In the genomic region with DNA sequence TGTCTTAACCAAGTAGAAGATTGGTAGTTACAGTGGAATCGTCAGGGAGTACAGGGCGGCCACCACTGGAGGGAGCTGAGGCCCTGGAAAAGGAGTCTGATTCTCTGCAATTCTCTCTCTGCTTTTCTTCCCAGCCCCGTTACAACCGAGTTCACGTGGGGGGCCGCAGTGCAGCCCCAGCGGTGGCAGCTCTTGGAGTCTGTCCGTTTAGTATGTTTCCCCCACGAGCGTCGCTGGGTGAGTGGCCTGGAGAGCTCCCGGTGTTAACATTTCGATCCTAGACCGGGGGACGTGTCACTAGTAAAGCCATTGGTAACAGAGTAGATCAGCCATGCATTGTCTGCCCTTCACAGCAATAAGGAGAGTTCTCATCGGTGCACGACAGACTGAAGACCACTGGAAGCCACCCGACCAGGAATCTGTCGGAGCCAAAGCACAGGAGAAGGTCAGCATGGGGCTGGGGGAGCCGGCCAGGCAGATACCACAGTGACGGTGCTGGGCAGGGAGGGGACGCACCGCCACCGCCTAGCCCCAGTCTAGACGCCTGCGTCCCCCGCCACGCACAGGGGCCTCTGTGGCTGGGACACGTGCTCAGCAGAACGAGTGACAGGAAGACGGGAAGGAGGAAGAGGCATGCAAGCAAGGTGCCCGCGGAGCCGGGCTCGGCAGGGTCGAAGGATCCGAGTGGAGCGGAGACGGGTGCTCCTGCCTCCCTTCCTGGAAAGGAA, we compare ENCODE assay signal across 8 cellular contexts. TPM values are rescaled to one million over a fixed set of nuclear protein-coding genes. Genes with fewer than 3 reads are reported as not detected.
DNase-seq lines count a peak whose midpoint lies in the region; ATAC-seq and TF ChIP-seq lines count a peak whose summit lies in the region.

No MANE protein-coding gene starts in this region.

- no peak overlapping the region for H3K27ac ChIP-seq in PC-9
- H3K27ac ChIP-seq in endodermal cell (ENCODE audit: low read depth, low read length): no peak overlapping the region
- peak overlapping the region; percentile 21 for H3K27ac ChIP-seq in rectal smooth muscle tissue (ENCODE audit: low read depth, low read length)

- H3K9ac ChIP-seq in endodermal cell (ENCODE audit: extremely low read depth, low read length, poor library complexity, severe bottlenecking) (no peak overlapping the region), rectal smooth muscle tissue (ENCODE audit: low read length) (no peak overlapping the region)

- H4K20me1 ChIP-seq in PC-9 (ENCODE audit: insufficient read depth): peaks cover 88% of the 10 kb centered on the region

- H3K4me1 ChIP-seq in PC-9 (replicated peaks; ENCODE audit: insufficient read depth) (peaks cover 30% of the 10 kb centered on the region), endodermal cell (ENCODE audit: control insufficient read depth, insufficient read depth, low read length) (no peaks in the 10 kb centered on the region), rectal smooth muscle tissue (ENCODE audit: control insufficient read depth, insufficient read depth, low read length) (peaks cover 64% of the 10 kb centered on the region)

- TF ChIP-seq CTCF in PC-9 (conservative IDR thresholded peaks at IDR 0.05): peak; percentile 54; the same call in 1 of the 2 replicates
- peak; percentile 78 for TF ChIP-seq CTCF in endodermal cell (conservative IDR thresholded peaks at IDR 0.05)

- H3K36me3 Mint-ChIP-seq in activated CD4-positive, alpha-beta T cell treated with anti-CD3 and anti-CD28 coated beads for 36 hours (ENCODE audit: low read depth): peaks cover 56% of the 10 kb centered on the region
- H3K36me3 Mint-ChIP-seq in endodermal cell (ENCODE audit: low read depth): peaks cover 56% of the 10 kb centered on the region

- DNase-seq in activated CD4-positive, alpha-beta T cell treated with anti-CD3 and anti-CD28 coated beads for 36 hours: peak; percentile 72
- DNase-seq in activated CD4-positive, alpha-beta T cell treated with anti-CD3 and anti-CD28 coated beads, Interleukin-2, amount 50 U/mL, for 4 hours: no peak
- no peak for DNase-seq in PC-9
- DNase-seq in endodermal cell: peak; percentile 73
- no peak for DNase-seq in activated CD4-positive, CD25-positive, alpha-beta regulatory T cell (lab: John Stamatoyannopoulos, UW)
- DNase-seq in NCI-H1092 (lab: John Stamatoyannopoulos, UW): no peak
- no peak for DNase-seq in NCI-H1092 treated with DMSO at 0.1 percent for 48 hours (lab: John Stamatoyannopoulos, UW)

- intact Hi-C loops in activated CD4-positive, alpha-beta T cell treated with anti-CD3 and anti-CD28 coated beads for 36 hours (cut with DNase I, micrococcal nuclease): loop anchor here in 1 of 2 experiments (1.0 kb wide), 2 partner anchors 77 to 170 kb away; no protein-coding TSS in a partner anchor
- intact Hi-C loops in PC-9 (cut with micrococcal nuclease; ENCODE audit: unreplicated experiment): loop anchor here (2.0 to 10.0 kb wide), 4 partner anchors 37 to 210 kb away; a partner anchor contains a TSS

- WGBS in endodermal cell (ENCODE audit: insufficient coverage in 1 of 2, insufficient read length in 1 of 2), 2 experiments: 95 to 97% methylated on average over 34 to 39 of the region's 39 CpGs

- H3K27me3 ChIP-seq in PC-9 (ENCODE audit: insufficient read depth, low read depth): no peaks in the 10 kb centered on the region
- H3K27me3 ChIP-seq in endodermal cell (ENCODE audit: control insufficient read depth, insufficient read depth, low read length, poor library complexity, severe bottlenecking): no peaks in the 10 kb centered on the region
- H3K27me3 ChIP-seq in rectal smooth muscle tissue (ENCODE audit: control insufficient read depth, insufficient read depth, low read length): no peaks in the 10 kb centered on the region

- H3K9me3 Mint-ChIP-seq in activated CD4-positive, alpha-beta T cell treated with anti-CD3 and anti-CD28 coated beads for 36 hours (ENCODE audit: low read depth): no peaks in the 10 kb centered on the region
- no peaks in the 10 kb centered on the region for H3K9me3 Mint-ChIP-seq in endodermal cell

- H3K4me3 Mint-ChIP-seq in activated CD4-positive, alpha-beta T cell treated with anti-CD3 and anti-CD28 coated beads for 36 hours: peak overlapping the region; percentile 15
- H3K4me3 Mint-ChIP-seq in endodermal cell: no peak overlapping the region

- 0 out of 2 replicates have a peak, but pooled peaks cover 4% of the 10 kb centered on the region for H3K79me2 ChIP-seq in PC-9 (ENCODE audit: low read depth)

- H2AFZ ChIP-seq in PC-9: no peak overlapping the region

- peaks cover 50% of the 10 kb centered on the region for H3K4me1 Mint-ChIP-seq in activated CD4-positive, alpha-beta T cell treated with anti-CD3 and anti-CD28 coated beads for 36 hours
- H3K4me1 Mint-ChIP-seq in endodermal cell: peaks cover 2% of the 10 kb centered on the region

- peaks cover 98% of the 10 kb centered on the region for H3F3A ChIP-seq in PC-9 (ENCODE audit: insufficient read depth, low read depth)

- H3K9me3 ChIP-seq in PC-9 (ENCODE audit: insufficient read depth, low read depth) (no peaks in the 10 kb centered on the region), endodermal cell (ENCODE audit: control insufficient read depth, low read length) (no peaks in the 10 kb centered on the region)

- H3K27me3 Mint-ChIP-seq in activated CD4-positive, alpha-beta T cell treated with anti-CD3 and anti-CD28 coated beads for 36 hours: no peaks in the 10 kb centered on the region
- no peaks in the 10 kb centered on the region for H3K27me3 Mint-ChIP-seq in endodermal cell (ENCODE audit: insufficient read depth)

- CTCF ChIA-PET in activated CD4-positive, alpha-beta T cell treated with anti-CD3 and anti-CD28 coated beads for 36 hours (lab: Charles Lee): interaction anchor here (1.0 to 2.5 kb wide), 2 partner anchors 8 to 21 kb away, joined by 3 to 13 read pairs; no protein-coding TSS in a partner anchor
- CTCF ChIA-PET in PC-9 (lab: Charles Lee): no interaction called here

- 0 out of 2 replicates have a peak, but pooled peaks cover 6% of the 10 kb centered on the region for H3K36me3 ChIP-seq in PC-9 (ENCODE audit: low read depth)
- peaks cover 80% of the 10 kb centered on the region for H3K36me3 ChIP-seq in endodermal cell (ENCODE audit: control insufficient read depth, insufficient read depth, low read length)
- H3K36me3 ChIP-seq in rectal smooth muscle tissue (ENCODE audit: control insufficient read depth, insufficient read depth, low read length): peaks cover 45% of the 10 kb centered on the region

- H3K4me3 ChIP-seq in PC-9 (no peak overlapping the region), endodermal cell (ENCODE audit: low read length) (no peak overlapping the region), rectal smooth muscle tissue (ENCODE audit: low read length) (no peak overlapping the region)

- H3K4me2 ChIP-seq in PC-9: no peak overlapping the region

- H3K27ac Mint-ChIP-seq in activated CD4-positive, alpha-beta T cell treated with anti-CD3 and anti-CD28 coated beads for 36 hours: peak overlapping the region; percentile 75
- peak overlapping the region; percentile 83 for H3K27ac Mint-ChIP-seq in endodermal cell

- no peaks in the 10 kb centered on the region for H3K9me2 ChIP-seq in PC-9 (ENCODE audit: insufficient read depth)

- no TSS peak for BruUV-seq in PC-9 (replicated peaks; lab: Mats Ljungman, UMichigan)

- POLR2A ChIA-PET in activated CD4-positive, alpha-beta T cell treated with anti-CD3 and anti-CD28 coated beads for 36 hours (lab: Charles Lee): no interaction called here
- POLR2A ChIA-PET in PC-9 (lab: Charles Lee; ENCODE audit: unreplicated experiment): no interaction called here

- ATAC-seq in activated CD4-positive, alpha-beta T cell treated with anti-CD3 and anti-CD28 coated beads for 36 hours: no peak

RNA-seq across cellular contexts. Expression of a gene that starts 15.7 kb away (rescaled TPM):
- total RNA-seq in activated CD4-positive, alpha-beta T cell treated with anti-CD3 and anti-CD28 coated beads for 36 hours: 100 to 1,000 TPM in 1 of 2 experiments, 10 to 100 TPM in 1; 93.2 to 157 TPM
- total RNA-seq in PC-9 (2021): 157 and 198 TPM in 2 replicates
- total RNA-seq in endodermal cell: 10 to 100 TPM; 31.8 to 39.7 TPM
- 31.8 TPM for polyA plus RNA-seq in endodermal cell (2013, experiment 1 of 2)
- 26.2 TPM for polyA plus RNA-seq in endodermal cell (2013, experiment 2 of 2)

RNA-seq across cellular contexts. Expression of a gene that starts 28.9 kb away (rescaled TPM):
- 100 to 1,000 TPM; 118 to 182 TPM for total RNA-seq in activated CD4-positive, alpha-beta T cell treated with anti-CD3 and anti-CD28 coated beads for 36 hours
- 151 and 181 TPM in 2 replicates for total RNA-seq in PC-9 (2021)
- total RNA-seq in endodermal cell: 100 to 1,000 TPM; 104 to 143 TPM
- polyA plus RNA-seq in endodermal cell (2013, experiment 1 of 2): 101 TPM
- 74.7 TPM for polyA plus RNA-seq in endodermal cell (2013, experiment 2 of 2)

RNA-seq across cellular contexts. Expression of a gene that starts 31.9 kb away (rescaled TPM):
- 10 to 100 TPM; 41.6 to 43.8 TPM for total RNA-seq in activated CD4-positive, alpha-beta T cell treated with anti-CD3 and anti-CD28 coated beads for 36 hours
- total RNA-seq in PC-9 (2021) (138 and 140 TPM in 2 replicates), endodermal cell (10 to 100 TPM; 61.8 to 82.8 TPM)
- 25.7 TPM for polyA plus RNA-seq in endodermal cell (2013, experiment 1 of 2)
- polyA plus RNA-seq in endodermal cell (2013, experiment 2 of 2): 22.9 TPM

Comparison
In these comparisons a context has a peak if more than half of its experiments do, and no peak if none do; other contexts are left out.
1. DNase-seq: peak in activated CD4-positive, alpha-beta T cell treated with anti-CD3 and anti-CD28 coated beads for 36 hours (single experiment) and endodermal cell (single experiment); none in activated CD4-positive, alpha-beta T cell treated with anti-CD3 and anti-CD28 coated beads, Interleukin-2, amount 50 U/mL, for 4 hours (0 of 2), PC-9 (0 of 2), activated CD4-positive, CD25-positive, alpha-beta regulatory T cell (0 of 4), NCI-H1092 (single experiment) and NCI-H1092 treated with DMSO at 0.1 percent for 48 hours (single experiment).